ENCODE assay signal across 4 cellular contexts in genomic region chr16:28546626-28547025, GRCh38. TPM values are rescaled to one million over a fixed set of nuclear protein-coding genes. Genes with fewer than 3 reads are reported as not detected.
"Had no signal": no experiment of that assay in that cellular context is flagged by ENCODE, and none has a peak within 500 bp of the region (broad histone marks: within the 10 kb centered on the region; RNA-seq: fewer than 3 reads in every experiment).

No MANE protein-coding gene starts in this region.

- H3K4me3 ChIP-seq: GM12878 had no signal

- DNase-seq: GDM1, GF-D8 had no signal

RNA-seq across cellular contexts. Expression of gene IL27, which starts 40.0 kb away (rescaled TPM):
- total RNA-seq: G401 had no signal

RNA-seq across cellular contexts. Expression of gene SULT1A2, which starts 50.2 kb away (rescaled TPM):
- total RNA-seq: G401 had no signal
